1 cellular context compared by ENCODE assay signal in genomic region chr6:43504756-43505593, GRCh38.
TF ChIP-seq lines count a peak whose summit lies in the region.

No MANE protein-coding gene starts in this region.

TF ChIP-seq in IMR-90, 13 proteins besides CTCF, POLR2A, EP300 and RAD21:
- TF ChIP-seq USF2 (IDR thresholded peaks at IDR 0.05; ENCODE audit: low read depth, low read length) = no peak
- no peak for TF ChIP-seq MXI1 (IDR thresholded peaks at IDR 0.05; ENCODE audit: borderline replicate concordance, low read depth, low read length)
- no peak for TF ChIP-seq MAZ (IDR thresholded peaks at IDR 0.05; ENCODE audit: borderline replicate concordance, low read depth, low read length)
